10 cellular contexts compared by ENCODE assay signal in the genomic region with DNA sequence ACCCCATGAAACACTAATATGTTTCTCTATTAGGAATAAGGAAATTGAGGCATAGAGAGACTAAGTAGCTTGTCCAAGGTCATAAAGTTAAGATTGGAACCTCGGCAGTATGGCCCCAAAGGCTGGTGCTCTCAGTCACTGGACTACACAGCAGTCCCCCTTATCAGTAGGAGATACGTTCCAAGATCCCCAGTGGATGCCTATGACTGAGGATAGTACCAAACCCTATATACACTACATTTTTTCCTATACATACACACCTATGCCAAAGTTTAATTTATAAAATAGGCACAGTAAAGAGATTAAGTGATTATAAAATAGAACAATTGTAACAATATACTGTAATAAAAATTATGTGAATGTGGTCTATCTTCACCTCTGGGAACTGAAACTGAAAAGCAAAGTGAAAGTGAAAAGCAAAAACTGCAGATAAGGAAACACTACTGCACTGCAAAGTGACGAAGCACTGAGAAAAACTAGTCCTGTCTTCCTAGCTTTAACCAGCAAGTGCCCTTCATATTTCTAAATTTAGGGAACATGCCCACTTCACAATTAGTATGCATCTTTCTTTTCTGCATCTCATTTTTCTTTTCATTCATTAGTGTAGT.
DNase-seq lines count a peak whose midpoint lies in the region; ATAC-seq, FAIRE-seq and TF ChIP-seq lines count a peak whose summit lies in the region.
"Had no signal": no experiment of that assay in that cellular context is flagged by ENCODE, and none has a peak within 500 bp of the region (broad histone marks: within the 10 kb centered on the region; RNA-seq: fewer than 3 reads in every experiment).

No MANE protein-coding gene starts in this region.

- CTCF ChIA-PET in CD8-positive, alpha-beta T cell (lab: Charles Lee): interaction anchor here (0.6 kb wide), 1 partner anchor 12 kb away, joined by 3 read pairs; no protein-coding TSS in a partner anchor

- peak; percentile 66 for ATAC-seq in CD8-positive, alpha-beta T cell
- ATAC-seq in GM21576 (IDR thresholded peaks at IDR 0.05; ENCODE audit: unreplicated experiment): peak; percentile 33
- peak in 1 of 2 donors; percentile 58 for ATAC-seq in lower lobe of right lung
- no peak for ATAC-seq in esophagus mucosa

- peak overlapping the region; percentile 75 for H3K27ac Mint-ChIP-seq in CD8-positive, alpha-beta T cell

- no peak for DNase-seq in CD8-positive, alpha-beta T cell
- DNase-seq in lower lobe of right lung: no peak
- DNase-seq in G401 (ENCODE audit: low spot score): no peak
- no peak for DNase-seq in DMS153 (lab: John Stamatoyannopoulos, UW)
- no peak for DNase-seq in substantia nigra (lab: John Stamatoyannopoulos, UW)
- DNase-seq: cortex of kidney, upper lobe of left lung had no signal

- TF ChIP-seq CTCF in CD8-positive, alpha-beta T cell (IDR thresholded peaks at IDR 0.05): no peak
- no peak for TF ChIP-seq CTCF in lower lobe of right lung (IDR thresholded peaks at IDR 0.05)

- FAIRE-seq in TTC549 (lab: Jason Lieb, UNC): peak; percentile 51

- in situ Hi-C loops in G401 (cut with HindIII; ENCODE audit: low sequenced_read_pairs): no loop called here

- intact Hi-C loops in CD8-positive, alpha-beta T cell (cut with DNase I, micrococcal nuclease): no loop called here
- intact Hi-C loops in lower lobe of right lung (cut with DNase I): no loop called here

- H3K27ac ChIP-seq in CD8-positive, alpha-beta T cell (ENCODE audit: low read depth, low read length): no peak overlapping the region
- H3K27ac ChIP-seq in lower lobe of right lung (no peak overlapping the region), substantia nigra (ENCODE audit: low read depth, low read length, poor library complexity, severe bottlenecking) (no peak overlapping the region)
- H3K27ac ChIP-seq: upper lobe of left lung had no signal

- peaks cover 23% of the 10 kb centered on the region for H3K4me1 Mint-ChIP-seq in CD8-positive, alpha-beta T cell (ENCODE audit: low read depth)

- H3K36me3 Mint-ChIP-seq in CD8-positive, alpha-beta T cell: peaks cover 9% of the 10 kb centered on the region

- no peaks in the 10 kb centered on the region for H3K9me3 ChIP-seq in CD8-positive, alpha-beta T cell (ENCODE audit: low read length)
- H3K9me3 ChIP-seq in lower lobe of right lung: no peaks in the 10 kb centered on the region
- H3K9me3 ChIP-seq: upper lobe of left lung had no signal

- peak overlapping the region; percentile 34 for H3K4me3 ChIP-seq in CD8-positive, alpha-beta T cell (ENCODE audit: low read depth, low read length)
- H3K4me3 ChIP-seq in lower lobe of right lung: peak overlapping the region; percentile 27

- H3K27me3 Mint-ChIP-seq in CD8-positive, alpha-beta T cell (ENCODE audit: low read depth): no peaks in the 10 kb centered on the region

- H3K9me3 Mint-ChIP-seq in CD8-positive, alpha-beta T cell: no peaks in the 10 kb centered on the region

- POLR2A ChIA-PET in CD8-positive, alpha-beta T cell (lab: Charles Lee): interaction anchor here (0.7 to 1.8 kb wide), 2 partner anchors 8 to 922 kb away, joined by 3 to 4 read pairs; no protein-coding TSS in a partner anchor

- no peaks in the 10 kb centered on the region for H3K27me3 ChIP-seq in CD8-positive, alpha-beta T cell (ENCODE audit: insufficient read depth, low read length)
- no peaks in the 10 kb centered on the region for H3K27me3 ChIP-seq in lower lobe of right lung (ENCODE audit: low read depth)
- H3K27me3 ChIP-seq: upper lobe of left lung had no signal

- H3K4me1 ChIP-seq in CD8-positive, alpha-beta T cell (ENCODE audit: insufficient read depth, low read length): peaks cover 10% of the 10 kb centered on the region
- peaks cover 10% of the 10 kb centered on the region for H3K4me1 ChIP-seq in lower lobe of right lung

- peak overlapping the region; percentile 71 for H3K4me3 Mint-ChIP-seq in CD8-positive, alpha-beta T cell

- H3K36me3 ChIP-seq in CD8-positive, alpha-beta T cell (ENCODE audit: insufficient read depth, low read length): no peaks in the 10 kb centered on the region
- H3K36me3 ChIP-seq in lower lobe of right lung: no peaks in the 10 kb centered on the region
